Comparison of ENCODE assay signal across 8 cellular contexts in the genomic region with DNA sequence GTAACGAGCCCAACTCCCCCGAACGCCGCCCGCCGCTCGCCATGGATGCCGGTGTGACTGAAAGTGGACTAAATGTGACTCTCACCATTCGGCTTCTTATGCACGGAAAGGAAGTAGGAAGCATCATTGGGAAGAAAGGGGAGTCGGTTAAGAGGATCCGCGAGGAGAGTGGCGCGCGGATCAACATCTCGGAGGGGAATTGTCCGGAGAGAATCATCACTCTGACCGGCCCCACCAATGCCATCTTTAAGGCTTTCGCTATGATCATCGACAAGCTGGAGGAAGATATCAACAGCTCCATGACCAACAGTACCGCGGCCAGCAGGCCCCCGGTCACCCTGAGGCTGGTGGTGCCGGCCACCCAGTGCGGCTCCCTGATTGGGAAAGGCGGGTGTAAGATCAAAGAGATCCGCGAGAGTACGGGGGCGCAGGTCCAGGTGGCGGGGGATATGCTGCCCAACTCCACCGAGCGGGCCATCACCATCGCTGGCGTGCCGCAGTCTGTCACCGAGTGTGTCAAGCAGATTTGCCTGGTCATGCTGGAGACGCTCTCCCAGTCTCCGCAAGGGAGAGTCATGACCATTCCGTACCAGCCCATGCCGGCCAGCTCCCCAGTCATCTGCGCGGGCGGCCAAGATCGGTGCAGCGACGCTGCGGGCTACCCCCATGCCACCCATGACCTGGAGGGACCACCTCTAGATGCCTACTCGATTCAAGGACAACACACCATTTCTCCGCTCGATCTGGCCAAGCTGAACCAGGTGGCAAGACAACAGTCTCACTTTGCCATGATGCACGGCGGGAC. TPM values are rescaled to one million over a fixed set of nuclear protein-coding genes. Genes with fewer than 3 reads are reported as not detected.
DNase-seq lines count a peak whose midpoint lies in the region; ATAC-seq and TF ChIP-seq lines count a peak whose summit lies in the region.

No MANE protein-coding gene starts in this region.

- peak overlapping the region; percentile 99 for H3K14ac ChIP-seq in IMR-90 (replicated peaks; ENCODE audit: low read depth, low read length)

- POLR2A ChIA-PET in IMR-90 (lab: Charles Lee; ENCODE audit: unreplicated experiment), result interaction anchor here (0.8 to 1.3 kb wide), 3 partner anchors 26 to 174 kb away, joined by 3 to 6 read pairs (median 4); a partner anchor contains a TSS
- POLR2A ChIA-PET in activated CD4-positive, alpha-beta T cell treated with anti-CD3 and anti-CD28 coated beads for 36 hours (lab: Charles Lee), result interaction anchor here (0.6 to 4.2 kb wide), 9 partner anchors 19 to 173 kb away, joined by 3 to 19 read pairs (median 7); a partner anchor contains a TSS

- H3K27ac ChIP-seq in IMR-90 (ENCODE audit: insufficient read depth, low read length) (peak overlapping the region; percentile 99), dorsolateral prefrontal cortex (peak overlapping the region; percentile 92 to 100 (median 100))

- peak overlapping the region; percentile 98 for H4K5ac ChIP-seq in IMR-90 (ENCODE audit: low read depth, low read length)

- peaks cover 19 to 63% of the 10 kb centered on the region in 2 experiments for H3K79me1 ChIP-seq in IMR-90 (ENCODE audit: low read depth in 1 of 2, low read length in 2 of 2)

- peak overlapping the region; percentile 8; the same call in 1 of the 3 replicates for H2BK15ac ChIP-seq in IMR-90 (ENCODE audit: low read depth, low read length)

- 0 out of 2 replicates have a peak, but pooled peaks have one; percentile 21 for TF ChIP-seq POLR2A in IMR-90 (IDR thresholded peaks at IDR 0.05; ENCODE audit: low read depth, low read length)

- H4K8ac ChIP-seq in IMR-90 (ENCODE audit: low read depth in 2 of 2, low read length in 2 of 2), result peak overlapping the region; percentile 99 to 100

- CTCF ChIA-PET in IMR-90 (lab: Yijun Ruan, JAX), result interaction anchor here (0.5 to 1.3 kb wide), 2 partner anchors 44 to 55 kb away, joined by 3 read pairs; no protein-coding TSS in a partner anchor
- CTCF ChIA-PET in activated CD4-positive, alpha-beta T cell treated with anti-CD3 and anti-CD28 coated beads for 36 hours (lab: Charles Lee), result interaction anchor here (0.6 to 4.0 kb wide), 12 partner anchors 17 to 103 kb away, joined by 3 to 26 read pairs (median 4); a partner anchor contains a TSS

- H3K4me1 ChIP-seq in IMR-90 (ENCODE audit: control insufficient read depth, insufficient read depth, low read length), result peaks cover 6% of the 10 kb centered on the region

- no peaks in the 10 kb centered on the region for H3K27me3 Mint-ChIP-seq in activated CD4-positive, alpha-beta T cell treated with anti-CD3 and anti-CD28 coated beads for 36 hours

- peak overlapping the region; percentile 99 for H2AK9ac ChIP-seq in IMR-90 (replicated peaks; ENCODE audit: low read depth, low read length, poor library complexity)

- peak overlapping the region; percentile 95 for H2BK5ac ChIP-seq in IMR-90 (ENCODE audit: low read depth, low read length, poor library complexity, severe bottlenecking)

- TF ChIP-seq CTCF in IMR-90 (conservative IDR thresholded peaks at IDR 0.05; ENCODE audit: low read depth, low read length) (0 out of 2 replicates have a peak, but pooled peaks have one; percentile 17), dorsolateral prefrontal cortex (IDR thresholded peaks at IDR 0.05 in 54 of 56, conservative IDR thresholded peaks at IDR 0.05 in 2 of 56; ENCODE audit: low read depth in 1 of 56, partially characterized antibody in 56 of 56) (peak in 9 of 56 donors; percentile 7 to 36 (median 16))

- H2AFZ ChIP-seq in IMR-90 (replicated peaks; ENCODE audit: low read length, poor library complexity), result peak overlapping the region; percentile 86

- peak; percentile 70 for DNase-seq in EH (ENCODE audit: low read depth)
- DNase-seq in IMR-90, result peak; percentile 58
- DNase-seq in activated CD4-positive, alpha-beta T cell treated with anti-CD3 and anti-CD28 coated beads for 36 hours, result peak; percentile 75
- DNase-seq in dorsolateral prefrontal cortex, result peak in 9 of 10 donors; percentile 48 to 71 (median 63)
- peak; percentile 71 for DNase-seq in lung microvascular endothelial cell (ENCODE audit: low read depth in 2 of 2)
- DNase-seq in stimulated activated CD8-positive, alpha-beta memory T cell treated with anti-CD3 and anti-CD28 coated beads, Interleukin-4, amount 100 ng/mL, for 24 hours (ENCODE audit: low read depth), result peak; percentile 28
- DNase-seq in cortex of kidney (lab: John Stamatoyannopoulos, UW), result no peak

- peak overlapping the region; percentile 97 for H3K4me2 ChIP-seq in IMR-90 (ENCODE audit: low read depth, low read length)

- peak overlapping the region; percentile 100 for H2AK5ac ChIP-seq in IMR-90 (ENCODE audit: low read depth, low read length)

- H3K9ac ChIP-seq in IMR-90 (ENCODE audit: low read depth, low read length), result peak overlapping the region; percentile 100

- peak overlapping the region; percentile 98 for H3K23ac ChIP-seq in IMR-90 (ENCODE audit: low read depth, low read length)

- intact Hi-C loops in IMR-90 (cut with micrococcal nuclease), result loop anchor here (1.0 to 10.0 kb wide), 5 partner anchors 36 to 363 kb away; a partner anchor contains a TSS
- intact Hi-C loops in activated CD4-positive, alpha-beta T cell treated with anti-CD3 and anti-CD28 coated beads for 36 hours (cut with DNase I, micrococcal nuclease), result loop anchor here (1.0 to 10.0 kb wide), 14 partner anchors 20 to 1836 kb away; a partner anchor contains a TSS
- intact Hi-C loops in dorsolateral prefrontal cortex (cut with DNase I), result loop anchor here (1.0 to 5.0 kb wide), 5 partner anchors 34 to 214 kb away; a partner anchor contains a TSS

- peak overlapping the region; percentile 96 for H3K18ac ChIP-seq in IMR-90 (ENCODE audit: low read depth, low read length)

- H3K4me3 ChIP-seq in IMR-90 (ENCODE audit: insufficient read depth, low read depth, low read length), result peak overlapping the region; percentile 95
- H3K4me3 ChIP-seq in dorsolateral prefrontal cortex, result peak overlapping the region; percentile 61 to 99 (median 92)

- H3K4me3 Mint-ChIP-seq in activated CD4-positive, alpha-beta T cell treated with anti-CD3 and anti-CD28 coated beads for 36 hours, result peak overlapping the region; percentile 100

- peak overlapping the region; percentile 99 for H3K4ac ChIP-seq in IMR-90 (ENCODE audit: low read depth, low read length)

- ATAC-seq in IMR-90 (ENCODE audit: low read depth) (peak; percentile 12), GM18907 (IDR thresholded peaks at IDR 0.05; ENCODE audit: unreplicated experiment) (no peak)
- ATAC-seq in activated CD4-positive, alpha-beta T cell treated with anti-CD3 and anti-CD28 coated beads for 36 hours, result peak; percentile 0

- peaks cover 10% of the 10 kb centered on the region for H4K20me1 ChIP-seq in IMR-90 (ENCODE audit: insufficient read depth, low read length)

- peak; percentile 38 for TF ChIP-seq RAD21 in IMR-90 (IDR thresholded peaks at IDR 0.05; ENCODE audit: low read length)

- dilution Hi-C loops in IMR-90 (cut with HindIII; ENCODE audit: low sequenced_read_pairs, unreplicated experiment), result no loop called here

- H2BK20ac ChIP-seq in IMR-90 (ENCODE audit: low read depth, low read length), result no peak overlapping the region; the same call in 1 of the 2 replicates

- no peaks in the 10 kb centered on the region for H3K9me3 ChIP-seq in IMR-90 (ENCODE audit: control insufficient read depth, insufficient read depth, low read length)

- H3K36me3 ChIP-seq in IMR-90 (ENCODE audit: control insufficient read depth, insufficient read depth, low read length), result peaks cover 20% of the 10 kb centered on the region

- H2BK120ac ChIP-seq in IMR-90 (ENCODE audit: low read depth, low read length), result peak overlapping the region; percentile 77

- H4K91ac ChIP-seq in IMR-90 (ENCODE audit: insufficient read depth, low read depth, low read length), result peak overlapping the region; percentile 97

- peak overlapping the region; percentile 98 for H3K56ac ChIP-seq in IMR-90 (ENCODE audit: extremely low read depth, insufficient read depth, low read length)

- peak overlapping the region; percentile 100 for H3K27ac Mint-ChIP-seq in activated CD4-positive, alpha-beta T cell treated with anti-CD3 and anti-CD28 coated beads for 36 hours

- BruUV-seq in IMR-90 (replicated peaks; lab: Mats Ljungman, UMichigan), result TSS peak; percentile 91

- WGBS in IMR-90 (ENCODE audit: extremely low coverage in 2 of 2, insufficient read length in 1 of 2), 2 experiments, result 1% methylated on average over 32 of the region's 54 CpGs; no CpG with 5 or more reads in 1 of the 2 experiments

- no peaks in the 10 kb centered on the region for H3K9me3 Mint-ChIP-seq in activated CD4-positive, alpha-beta T cell treated with anti-CD3 and anti-CD28 coated beads for 36 hours (ENCODE audit: low read depth)

- peaks cover 52% of the 10 kb centered on the region for H3K4me1 Mint-ChIP-seq in activated CD4-positive, alpha-beta T cell treated with anti-CD3 and anti-CD28 coated beads for 36 hours

- in situ Hi-C loops in IMR-90 (cut with MboI; ENCODE audit: low sequenced_read_pairs), result no loop called here

- H3K9me1 ChIP-seq in IMR-90 (ENCODE audit: insufficient read depth, low read length), result peaks cover 14% of the 10 kb centered on the region

- H3K27me3 ChIP-seq in IMR-90 (ENCODE audit: control insufficient read depth, insufficient read depth, low read length), result no peaks in the 10 kb centered on the region
- H3K27me3 ChIP-seq in dorsolateral prefrontal cortex, result no peaks in the 10 kb centered on the region

- H3K36me3 Mint-ChIP-seq in activated CD4-positive, alpha-beta T cell treated with anti-CD3 and anti-CD28 coated beads for 36 hours (ENCODE audit: low read depth), result peaks cover 58% of the 10 kb centered on the region

TF ChIP-seq in IMR-90, 13 proteins besides CTCF, POLR2A, EP300 and RAD21:
- TF ChIP-seq FOS (IDR thresholded peaks at IDR 0.05; ENCODE audit: low read depth, low read length) (no peak), NFE2L2 (IDR thresholded peaks at IDR 0.05; ENCODE audit: low read depth, low read length) (peak; percentile 80), MAFK (IDR thresholded peaks at IDR 0.05; ENCODE audit: low read depth, low read length) (0 out of 2 replicates have a peak, but pooled peaks have one; percentile 5), CHD1 (IDR thresholded peaks at IDR 0.05; ENCODE audit: low read depth, low read length) (peak; percentile 72; the same call in 1 of the 2 replicates), MXI1 (IDR thresholded peaks at IDR 0.05; ENCODE audit: borderline replicate concordance, low read depth, low read length) (peak; percentile 78)
TF ChIP-seq in IMR-90: peak in this region for 4.

RNA-seq across cellular contexts. Expression of a gene that starts 0.6 kb away (rescaled TPM):
- 33.6 and 33.7 TPM in 2 replicates for total RNA-seq in IMR-90 (2012; rRNA removed)
- polyA plus RNA-seq in IMR-90 (2012; rRNA removed), result 166 and 171 TPM in 2 replicates
- 110 and 170 TPM in 2 replicates for polyA plus RNA-seq in IMR-90 (2012; cell fraction: cytosol; rRNA removed)
- polyA plus RNA-seq in IMR-90 (2012; cell fraction: nucleus; rRNA removed; ENCODE audit: low replicate concordance), result 68.9 and 69.8 TPM in 2 replicates
- 100 to 1,000 TPM; 417 to 450 TPM for total RNA-seq in activated CD4-positive, alpha-beta T cell treated with anti-CD3 and anti-CD28 coated beads for 36 hours
- total RNA-seq in dorsolateral prefrontal cortex, result 100 to 1,000 TPM; 118 to 237 (median 174) TPM
- 34.9 and 40.3 TPM in 2 replicates for total RNA-seq in lung microvascular endothelial cell
